ENCODE assay signal across 24 cellular contexts in genomic region chr1:101183388-101183699, GRCh38. TPM values are rescaled to one million over a fixed set of nuclear protein-coding genes. Genes with fewer than 3 reads are reported as not detected.
DNase-seq lines count a peak whose midpoint lies in the region; ATAC-seq and TF ChIP-seq lines count a peak whose summit lies in the region.
"Had no signal": no experiment of that assay in that cellular context is flagged by ENCODE, and none has a peak within 500 bp of the region (broad histone marks: within the 10 kb centered on the region; RNA-seq: fewer than 3 reads in every experiment).

No MANE protein-coding gene starts in this region.

- peaks cover 13% of the 10 kb centered on the region for H3K36me3 Mint-ChIP-seq in T-helper 1 cell treated with Interleukin-12 subunit alpha and Interleukin-12 subunit beta and Interleukin-4 antibody, amounts not matched to agents 30 μg/mL and 1 μg/mL, for 36 hours (ENCODE audit: low read depth)
- H3K36me3 Mint-ChIP-seq in CD8-positive, alpha-beta T cell: no peaks in the 10 kb centered on the region
- H3K36me3 Mint-ChIP-seq: neural progenitor cell, T-cell had no signal

- H3K9ac ChIP-seq in skeletal muscle satellite cell (ENCODE audit: low read depth, low read length): no peak overlapping the region
- H3K9ac ChIP-seq: BLaER1, neural progenitor cell had no signal

- no peaks in the 10 kb centered on the region for H3K27me3 Mint-ChIP-seq in T-helper 1 cell treated with Interleukin-12 subunit alpha and Interleukin-12 subunit beta and Interleukin-4 antibody, amounts not matched to agents 30 μg/mL and 1 μg/mL, for 36 hours (ENCODE audit: low read depth)
- no peaks in the 10 kb centered on the region for H3K27me3 Mint-ChIP-seq in CD8-positive, alpha-beta T cell (ENCODE audit: low read depth)
- H3K27me3 Mint-ChIP-seq: T-cell had no signal

- H3K4me3 Mint-ChIP-seq in T-helper 1 cell treated with Interleukin-12 subunit alpha and Interleukin-12 subunit beta and Interleukin-4 antibody, amounts not matched to agents 30 μg/mL and 1 μg/mL, for 36 hours: no peak overlapping the region
- H3K4me3 Mint-ChIP-seq in CD8-positive, alpha-beta T cell: no peak overlapping the region
- H3K4me3 Mint-ChIP-seq: GM23338, neural progenitor cell, T-cell had no signal

- H3K4me1 ChIP-seq in left ventricle myocardium inferior: peaks cover 35% of the 10 kb centered on the region
- H3K4me1 ChIP-seq in heart right ventricle: peaks cover 0 to 52% (median 12%) of the 10 kb centered on the region in 9 donors
- peaks cover 63% of the 10 kb centered on the region for H3K4me1 ChIP-seq in skeletal muscle satellite cell (ENCODE audit: control insufficient read depth, insufficient read depth, low read length)
- H3K4me1 ChIP-seq in CD8-positive, alpha-beta T cell (ENCODE audit: insufficient read depth, low read length): peaks cover 18% of the 10 kb centered on the region
- H3K4me1 ChIP-seq: A549, neural progenitor cell, prostate gland, uterus had no signal

- H3K36me3 ChIP-seq in left ventricle myocardium inferior (no peaks in the 10 kb centered on the region), heart right ventricle (no peaks in the 10 kb centered on the region), skeletal muscle satellite cell (ENCODE audit: insufficient read depth, low read length) (no peaks in the 10 kb centered on the region)
- H3K36me3 ChIP-seq in CD8-positive, alpha-beta T cell (ENCODE audit: insufficient read depth, low read length): no peaks in the 10 kb centered on the region
- H3K36me3 ChIP-seq: ascending aorta, BLaER1, neural progenitor cell, prostate gland, uterus had no signal

- no peak for ATAC-seq in heart right ventricle
- no peak for ATAC-seq in left colon
- no peak for ATAC-seq in CD8-positive, alpha-beta T cell
- ATAC-seq: A549, GM23338, mucosa of descending colon, T-cell had no signal

- intact Hi-C loops in left ventricle myocardium inferior (cut with micrococcal nuclease) (no loop called here), heart right ventricle (cut with DNase I) (loop anchor here in 2 of 10 donors (5.0 kb wide), 1 partner anchor 54 kb away; the partner anchor contains the start of gene S1PR1 (in 2 of the 2)), left colon (cut with DNase I, micrococcal nuclease) (no loop called here)
- intact Hi-C loops in CD8-positive, alpha-beta T cell (cut with DNase I, micrococcal nuclease): loop anchor here in 1 of 2 experiments (5.0 kb wide), 1 partner anchor 39 kb away; no protein-coding TSS in a partner anchor

- 9 to 10% methylated on average over 3 of the region's 3 CpGs for WGBS in heart right ventricle, 2 donors

- no peak for TF ChIP-seq CTCF in left ventricle myocardium inferior (IDR thresholded peaks at IDR 0.05; ENCODE audit: borderline replicate concordance)
- no peak for TF ChIP-seq CTCF in heart right ventricle (IDR thresholded peaks at IDR 0.05)
- TF ChIP-seq CTCF in CD8-positive, alpha-beta T cell (IDR thresholded peaks at IDR 0.05): no peak

- DNase-seq in T-helper 1 cell (no peak), left ventricle myocardium inferior (no peak), heart right ventricle (no peak), dermis blood vessel endothelial cell (peak; percentile 67), left colon (no peak)
- no peak for DNase-seq in CD8-positive, alpha-beta T cell
- DNase-seq: activated CD4-positive, alpha-beta T cell treated with anti-CD3 and anti-CD28 coated beads, Interleukin-2, amount 50 U/mL, for 48 hours; foreskin fibroblast; left cardiac atrium; mucosa of descending colon; NCI-H1105 treated with DMSO at 0.1 percent for 48 hours; NCI-H524 treated with DMSO at 0.1 percent for 48 hours; stimulated activated CD4-positive, alpha-beta T cell treated with anti-CD3 and anti-CD28 coated beads, Interleukin-4, amount 100 ng/mL, for 24 hours; substantia nigra; T-cell; uterus had no signal

- no peaks in the 10 kb centered on the region for H3K9me3 ChIP-seq in left ventricle myocardium inferior (replicated peaks)
- H3K9me3 ChIP-seq in heart right ventricle: no peaks in the 10 kb centered on the region
- H3K9me3 ChIP-seq in skeletal muscle satellite cell (replicated peaks; ENCODE audit: low read length): no peaks in the 10 kb centered on the region
- H3K9me3 ChIP-seq in CD8-positive, alpha-beta T cell (ENCODE audit: low read length): no peaks in the 10 kb centered on the region
- H3K9me3 ChIP-seq: A549, ascending aorta, BLaER1, mucosa of descending colon, prostate gland, uterus had no signal

- H3K27me3 ChIP-seq in left ventricle myocardium inferior (ENCODE audit: low read depth) (no peaks in the 10 kb centered on the region), heart right ventricle (no peaks in the 10 kb centered on the region), skeletal muscle satellite cell (ENCODE audit: control insufficient read depth, insufficient read depth, low read length) (no peaks in the 10 kb centered on the region)
- H3K27me3 ChIP-seq in CD8-positive, alpha-beta T cell (ENCODE audit: insufficient read depth, low read length): no peaks in the 10 kb centered on the region
- H3K27me3 ChIP-seq: ascending aorta, BLaER1, neural progenitor cell, uterus had no signal

- peak overlapping the region; percentile 64 for H3K27ac Mint-ChIP-seq in T-helper 1 cell treated with Interleukin-12 subunit alpha and Interleukin-12 subunit beta and Interleukin-4 antibody, amounts not matched to agents 30 μg/mL and 1 μg/mL, for 36 hours
- H3K27ac Mint-ChIP-seq in CD8-positive, alpha-beta T cell: no peak overlapping the region
- H3K27ac Mint-ChIP-seq: GM23338, neural progenitor cell, T-cell had no signal

- peak overlapping the region; percentile 36 for H3K4me2 ChIP-seq in skeletal muscle satellite cell (ENCODE audit: low read length)
- H3K4me2 ChIP-seq: A549, BLaER1, GM23338, neural progenitor cell had no signal

- H3K27ac ChIP-seq in left ventricle myocardium inferior (replicated peaks) (peak overlapping the region; percentile 84), heart right ventricle (peak overlapping the region in 5 of 10 donors; percentile 17 to 77 (median 56))
- H3K27ac ChIP-seq in CD8-positive, alpha-beta T cell (ENCODE audit: low read depth, low read length): no peak overlapping the region
- H3K27ac ChIP-seq: A549, ascending aorta, BLaER1, neural progenitor cell, prostate gland, uterus had no signal

- H3K9me3 Mint-ChIP-seq in T-helper 1 cell treated with Interleukin-12 subunit alpha and Interleukin-12 subunit beta and Interleukin-4 antibody, amounts not matched to agents 30 μg/mL and 1 μg/mL, for 36 hours: peaks cover 3% of the 10 kb centered on the region
- no peaks in the 10 kb centered on the region for H3K9me3 Mint-ChIP-seq in CD8-positive, alpha-beta T cell
- H3K9me3 Mint-ChIP-seq: GM23338, neural progenitor cell, T-cell had no signal

- H3K4me3 ChIP-seq in left ventricle myocardium inferior: no peak overlapping the region
- H3K4me3 ChIP-seq in heart right ventricle: no peak overlapping the region
- H3K4me3 ChIP-seq in skeletal muscle satellite cell (ENCODE audit: low read length): no peak overlapping the region
- H3K4me3 ChIP-seq in CD8-positive, alpha-beta T cell (ENCODE audit: low read depth, low read length): no peak overlapping the region
- H3K4me3 ChIP-seq: A549, ascending aorta, BLaER1, GM23338, mucosa of descending colon, neural progenitor cell, prostate gland, uterus had no signal

- POLR2A ChIA-PET in CD8-positive, alpha-beta T cell (lab: Charles Lee): interaction anchor here (0.7 kb wide), 1 partner anchor 9 kb away, joined by 3 read pairs; no protein-coding TSS in a partner anchor

- CTCF ChIA-PET in CD8-positive, alpha-beta T cell (lab: Charles Lee): no interaction called here

- peaks cover 59% of the 10 kb centered on the region for H3K4me1 Mint-ChIP-seq in T-helper 1 cell treated with Interleukin-12 subunit alpha and Interleukin-12 subunit beta and Interleukin-4 antibody, amounts not matched to agents 30 μg/mL and 1 μg/mL, for 36 hours (ENCODE audit: low read depth)
- H3K4me1 Mint-ChIP-seq in CD8-positive, alpha-beta T cell (ENCODE audit: low read depth): peaks cover 28% of the 10 kb centered on the region
- H3K4me1 Mint-ChIP-seq: GM23338 had no signal

RNA-seq across cellular contexts. Expression of gene S1PR1, which starts 53.5 kb away (rescaled TPM):
- 54.9 TPM for total RNA-seq in left ventricle myocardium inferior
- 10 to 100 TPM; 37.4 to 82.2 (median 55.2) TPM for total RNA-seq in heart right ventricle
- polyA plus RNA-seq in heart right ventricle: 10 to 100 TPM; 50.3 to 51.2 TPM
- 311 and 394 TPM in 2 replicates for total RNA-seq in dermis blood vessel endothelial cell
- 0.44 and 1.3 TPM in 2 replicates for total RNA-seq in skeletal muscle satellite cell (2012; rRNA removed)
- total RNA-seq in left colon: 1 to 10 TPM; 7.1 to 9.6 TPM
- total RNA-seq in CD8-positive, alpha-beta T cell: 100 to 1,000 TPM; 416 to 420 TPM
